ENCODE assay signal across 1 cellular context in genomic region chr2:165434865-165435500, GRCh38.
TF ChIP-seq lines count a peak whose summit lies in the region.

No MANE protein-coding gene starts in this region.

TF ChIP-seq in HEK293, 187 proteins besides CTCF, POLR2A, EP300 and RAD21 (continued from another document):
- TF ChIP-seq ZNF513 (tag by site-specific recombination; IDR thresholded peaks at IDR 0.05): no peak
- TF ChIP-seq WT1 (tag by site-specific recombination; IDR thresholded peaks at IDR 0.05): no peak
- no peak for TF ChIP-seq ZNF623 (tag by site-specific recombination; IDR thresholded peaks at IDR 0.05)
- peak; percentile 69; the same call in 1 of the 2 replicates for TF ChIP-seq TRIM28 (IDR thresholded peaks at IDR 0.05; ENCODE audit: borderline replicate concordance, low read length)
- TF ChIP-seq ZNF132 (tag by site-specific recombination; IDR thresholded peaks at IDR 0.05; ENCODE audit: borderline replicate concordance): no peak
- TF ChIP-seq ZBTB26 (tag by site-specific recombination; optimal IDR thresholded peaks at IDR 0.05): no peak
- TF ChIP-seq ZIC2 (tag by site-specific recombination; IDR thresholded peaks at IDR 0.05): 0 out of 2 replicates have a peak, but pooled peaks have one; percentile 12
- TF ChIP-seq PRDM6 (tag by site-specific recombination; IDR thresholded peaks at IDR 0.05): peak; percentile 55
- no peak for TF ChIP-seq ZNF654 (tag by site-specific recombination; IDR thresholded peaks at IDR 0.05; ENCODE audit: low read depth)
- no peak for TF ChIP-seq ZSCAN5A (tag by site-specific recombination; IDR thresholded peaks at IDR 0.05)
- no peak for TF ChIP-seq ZNF18 (tag by site-specific recombination; IDR thresholded peaks at IDR 0.05)
- TF ChIP-seq ZNF658 (tag by site-specific recombination; IDR thresholded peaks at IDR 0.05): no peak
- no peak for TF ChIP-seq ZSCAN23 (tag by site-specific recombination; IDR thresholded peaks at IDR 0.05)
- TF ChIP-seq GLIS1 (tag by site-specific recombination; IDR thresholded peaks at IDR 0.05): peak; percentile 49; the same call in 1 of the 2 replicates
- TF ChIP-seq ZBTB21 (tag by site-specific recombination; IDR thresholded peaks at IDR 0.05): no peak
- TF ChIP-seq ZNF404 (tag by site-specific recombination; IDR thresholded peaks at IDR 0.05): no peak
- TF ChIP-seq ZNF549 (tag by site-specific recombination; IDR thresholded peaks at IDR 0.05): no peak
- no peak for TF ChIP-seq ZBTB20 (tag by site-specific recombination; IDR thresholded peaks at IDR 0.05)
